ENCODE assay signal across 7 cellular contexts in genomic region chr3:177483182-177483967, GRCh38.
DNase-seq lines count a peak whose midpoint lies in the region; ATAC-seq and TF ChIP-seq lines count a peak whose summit lies in the region.

No MANE protein-coding gene starts in this region.

- H3K4me3 Mint-ChIP-seq in activated CD8-positive, alpha-beta memory T cell treated with anti-CD3 and anti-CD28 coated beads, Interleukin-2, amount 10 ng/mL, durations not matched to agents 7 days and 5 days: no peak overlapping the region

- H3K4me3 ChIP-seq in sigmoid colon (no peak overlapping the region), aorta (ENCODE audit: low read length in 2 of 2) (no peak overlapping the region)

- H3K9me3 ChIP-seq in sigmoid colon (no peaks in the 10 kb centered on the region), aorta (ENCODE audit: control insufficient read depth, low read length) (no peaks in the 10 kb centered on the region)

- POLR2A ChIA-PET in HEK293T (lab: Yijun Ruan, JAX): no interaction called here

- peaks cover 2% of the 10 kb centered on the region for H3K9me3 Mint-ChIP-seq in activated CD8-positive, alpha-beta memory T cell treated with anti-CD3 and anti-CD28 coated beads, Interleukin-2, amount 10 ng/mL, durations not matched to agents 7 days and 5 days (ENCODE audit: low read depth)

- no peak for TF ChIP-seq POLR2A in sigmoid colon (IDR thresholded peaks at IDR 0.05)

- peaks cover 5% of the 10 kb centered on the region for H3K36me3 Mint-ChIP-seq in activated CD8-positive, alpha-beta memory T cell treated with anti-CD3 and anti-CD28 coated beads, Interleukin-2, amount 10 ng/mL, durations not matched to agents 7 days and 5 days

- TF ChIP-seq EP300 in sigmoid colon (IDR thresholded peaks at IDR 0.05): no peak

- H3K36me3 ChIP-seq in sigmoid colon (no peaks in the 10 kb centered on the region), aorta (ENCODE audit: control insufficient read depth in 1 of 2, insufficient read depth in 2 of 2, low read length in 1 of 2) (no peaks in the 10 kb centered on the region)

- intact Hi-C loops in sigmoid colon (cut with DNase I) (no loop called here), aorta (cut with DNase I) (loop anchor here in 1 of 2 donors (10.0 kb wide), 1 partner anchor 111 kb away; no protein-coding TSS in a partner anchor)

- 73 to 88% methylated on average over 4 of the region's 4 CpGs for WGBS in sigmoid colon, 2 donors
- 80 to 84% methylated on average over 4 of the region's 4 CpGs for WGBS in aorta, 2 donors

- no peaks in the 10 kb centered on the region for H3K4me1 Mint-ChIP-seq in activated CD8-positive, alpha-beta memory T cell treated with anti-CD3 and anti-CD28 coated beads, Interleukin-2, amount 10 ng/mL, durations not matched to agents 7 days and 5 days

- DNase-seq in HEK293T (ENCODE audit: extremely low spot score) (peak; percentile 36), NCI-H82 treated with DMSO at 0.1 percent for 48 hours (lab: John Stamatoyannopoulos, UW; ENCODE audit: unreplicated experiment) (peak; percentile 17), epithelial cell of prostate (ENCODE audit: low read depth, low spot score) (peak; percentile 78), sigmoid colon (no peak), aorta (no peak), putamen (ENCODE audit: low spot score) (no peak)
- DNase-seq in activated CD8-positive, alpha-beta memory T cell treated with anti-CD3 and anti-CD28 coated beads, Interleukin-2, amount 10 ng/mL, durations not matched to agents 7 days and 5 days: no peak

- H3K27me3 Mint-ChIP-seq in activated CD8-positive, alpha-beta memory T cell treated with anti-CD3 and anti-CD28 coated beads, Interleukin-2, amount 10 ng/mL, durations not matched to agents 7 days and 5 days: no peaks in the 10 kb centered on the region

- H3K27ac ChIP-seq in epithelial cell of prostate: peak overlapping the region; percentile 65
- H3K27ac ChIP-seq in sigmoid colon: peak overlapping the region in 3 of 4 donors; percentile 50 to 80 (median 64)
- H3K27ac ChIP-seq in aorta (ENCODE audit: low read depth in 1 of 2, low read length in 2 of 2): peak overlapping the region in 1 of 2 donors; percentile 22

- CTCF ChIA-PET in HEK293T (lab: Yijun Ruan, JAX): no interaction called here
- CTCF ChIA-PET in activated CD8-positive, alpha-beta memory T cell treated with anti-CD3 and anti-CD28 coated beads, Interleukin-2, amount 10 ng/mL, durations not matched to agents 7 days and 5 days (lab: Charles Lee): interaction anchor here (0.6 to 1.1 kb wide), 2 partner anchors 34 to 285 kb away, joined by 3 to 4 read pairs; no protein-coding TSS in a partner anchor

- H3K27me3 ChIP-seq in sigmoid colon (no peaks in the 10 kb centered on the region), aorta (ENCODE audit: control insufficient read depth in 1 of 2, insufficient read depth in 2 of 2, low read length in 1 of 2) (no peaks in the 10 kb centered on the region)

- H3K4me1 ChIP-seq in sigmoid colon: peaks cover 0 to 46% (median 33%) of the 10 kb centered on the region in 4 donors
- H3K4me1 ChIP-seq in aorta (ENCODE audit: control insufficient read depth in 1 of 2, insufficient read depth in 2 of 2, low read length in 2 of 2): peaks cover 0 to 5% of the 10 kb centered on the region in 2 donors

- ATAC-seq in activated CD8-positive, alpha-beta memory T cell treated with anti-CD3 and anti-CD28 coated beads, Interleukin-2, amount 10 ng/mL, durations not matched to agents 7 days and 5 days: no peak
- no peak for ATAC-seq in aorta (ENCODE audit: low FRiP score)

- no peak for TF ChIP-seq CTCF in sigmoid colon (IDR thresholded peaks at IDR 0.05)

- H3K27ac Mint-ChIP-seq in activated CD8-positive, alpha-beta memory T cell treated with anti-CD3 and anti-CD28 coated beads, Interleukin-2, amount 10 ng/mL, durations not matched to agents 7 days and 5 days: no peak overlapping the region

TF ChIP-seq in HEK293T, 16 proteins besides CTCF, POLR2A, EP300 and RAD21:
- TF ChIP-seq NFRKB (IDR thresholded peaks at IDR 0.05) (no peak), ARNT (IDR thresholded peaks at IDR 0.05) (no peak), FOXM1 (IDR thresholded peaks at IDR 0.05; ENCODE audit: borderline replicate concordance) (no peak), BHLHE40 (IDR thresholded peaks at IDR 0.05; ENCODE audit: borderline replicate concordance) (no peak), FOXK2 (IDR thresholded peaks at IDR 0.05) (no peak), SUZ12 (IDR thresholded peaks at IDR 0.05) (no peak), ZNF384 (IDR thresholded peaks at IDR 0.05) (no peak), FOXA1 (IDR thresholded peaks at IDR 0.05) (no peak), SP1 (IDR thresholded peaks at IDR 0.05) (no peak), ELF4 (IDR thresholded peaks at IDR 0.05) (no peak), HDGF (IDR thresholded peaks at IDR 0.05; ENCODE audit: borderline replicate concordance) (no peak)

Comparison
In these comparisons a context has a peak if more than half of its experiments do, and no peak if none do; other contexts are left out.
1. DNase-seq: peak in HEK293T (single experiment), NCI-H82 treated with DMSO at 0.1 percent for 48 hours (single experiment) and epithelial cell of prostate (single experiment); none in sigmoid colon (single experiment), activated CD8-positive, alpha-beta memory T cell treated with anti-CD3 and anti-CD28 coated beads, Interleukin-2, amount 10 ng/mL, durations not matched to agents 7 days and 5 days (single experiment), aorta (0 of 2) and putamen (single experiment).